ENCODE assay signal across 8 cellular contexts in the genomic region with DNA sequence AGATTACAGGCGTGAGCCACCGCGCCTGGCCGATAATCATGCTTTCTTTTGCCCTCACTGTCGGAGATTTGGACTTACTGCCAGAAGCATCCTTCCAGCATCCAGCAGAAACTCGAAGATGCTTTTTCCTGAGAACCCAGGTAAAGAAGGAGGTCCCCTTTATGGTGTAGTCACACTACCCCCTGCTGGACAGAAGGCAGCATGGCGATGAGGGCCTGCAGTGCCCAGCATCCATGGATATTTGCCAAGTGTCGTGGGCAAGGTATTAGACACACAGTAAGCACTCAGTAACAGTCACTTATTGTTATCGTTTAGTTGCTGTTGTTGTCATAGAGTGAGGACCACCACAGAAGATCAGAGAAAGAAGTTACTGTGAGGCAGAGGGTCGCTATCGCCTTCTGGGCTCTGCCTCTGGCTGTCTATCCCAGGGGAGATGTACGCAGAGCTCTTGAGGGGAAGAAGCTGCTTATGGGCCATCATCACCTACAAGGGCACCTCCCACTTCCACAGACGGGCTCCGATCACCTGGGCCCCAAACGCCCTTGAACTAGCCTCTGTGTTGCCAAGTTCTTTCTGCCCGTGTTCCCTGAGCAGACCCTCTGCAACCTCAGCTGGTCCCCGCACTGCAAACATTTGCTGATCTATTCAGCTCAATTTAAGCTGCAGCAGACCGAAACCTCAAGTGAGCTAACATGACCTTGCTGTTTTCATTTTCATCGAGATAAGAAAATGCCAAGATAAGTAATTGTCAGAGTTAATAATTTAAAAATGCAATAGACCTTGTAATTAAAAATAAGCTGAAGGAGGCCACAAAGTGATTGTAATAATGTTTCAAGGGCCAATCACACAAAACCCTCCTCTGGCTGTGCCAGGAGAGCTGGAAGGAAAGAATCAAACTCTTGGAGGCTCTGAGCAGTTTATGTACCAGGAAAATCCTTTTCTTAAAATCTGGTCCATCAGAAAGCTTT.
A peak's percentile ranks its signal among the peaks of the same experiment; 100 is the strongest.
DNase-seq lines count a peak whose midpoint lies in the region; ATAC-seq and TF ChIP-seq lines count a peak whose summit lies in the region.

No MANE protein-coding gene starts in this region.

- no peaks in the 10 kb centered on the region for H4K20me1 ChIP-seq in OCI-LY1 (ENCODE audit: insufficient read depth, low read length)

- H3F3A ChIP-seq in OCI-LY1 (ENCODE audit: insufficient read depth, low read length): no peaks in the 10 kb centered on the region

- no peak overlapping the region for H3K27ac ChIP-seq in OCI-LY1 (ENCODE audit: low read depth, low read length, poor library complexity, severe bottlenecking)

- no peaks in the 10 kb centered on the region for H3K9me2 ChIP-seq in OCI-LY1 (ENCODE audit: low read depth, low read length)

- no peaks in the 10 kb centered on the region for H3K27me3 ChIP-seq in OCI-LY1 (ENCODE audit: insufficient read depth, low read length)

- no peaks in the 10 kb centered on the region for H3K4me1 ChIP-seq in OCI-LY1 (ENCODE audit: insufficient read depth, low read length, severe bottlenecking)

- peak; percentile 74 for TF ChIP-seq CTCF in OCI-LY1 (IDR thresholded peaks at IDR 0.05; ENCODE audit: low read length)
- peak; percentile 72 for TF ChIP-seq CTCF in astrocyte of the cerebellum (IDR thresholded peaks at IDR 0.05; ENCODE audit: low read depth, low read length, missing control alignments)

- H3K4me2 ChIP-seq in OCI-LY1 (ENCODE audit: low read length): no peak overlapping the region

- DNase-seq in DMS53 (lab: John Stamatoyannopoulos, UW) (peak; percentile 88), astrocyte of the cerebellum (ENCODE audit: low read depth) (no peak), iPS-NIHi11 (ENCODE audit: low spot score) (peak; percentile 81), GF-D8 (lab: John Stamatoyannopoulos, UW) (no peak)
- DNase-seq in stimulated activated CD4-positive, alpha-beta T cell treated with anti-CD3 and anti-CD28 coated beads, Interleukin-2, amount 100 ng/mL, for 4 hours (ENCODE audit: low read depth): peak; percentile 11

- no peak overlapping the region for H3K9ac ChIP-seq in OCI-LY1 (ENCODE audit: low read length)

- H2AFZ ChIP-seq in OCI-LY1 (ENCODE audit: low read length): no peak overlapping the region

- ATAC-seq in HG03342 (IDR thresholded peaks at IDR 0.05; ENCODE audit: unreplicated experiment) (peak; percentile 46), GM18519 (IDR thresholded peaks at IDR 0.05; ENCODE audit: low FRiP score, unreplicated experiment) (no peak)

- no peaks in the 10 kb centered on the region for H3K79me2 ChIP-seq in OCI-LY1 (ENCODE audit: insufficient read depth, low read length)

- H3K4me3 ChIP-seq in OCI-LY1 (ENCODE audit: low read depth, low read length, poor library complexity, severe bottlenecking): no peak overlapping the region
- no peak overlapping the region for H3K4me3 ChIP-seq in astrocyte of the cerebellum (ENCODE audit: low read depth, low read length)

- H3K36me3 ChIP-seq in OCI-LY1 (ENCODE audit: insufficient read depth, low read length): no peaks in the 10 kb centered on the region

- in situ Hi-C loops in astrocyte of the cerebellum (cut with HindIII; ENCODE audit: low sequenced_read_pairs): loop anchor here (10.0 kb wide), 1 partner anchor 390 kb away; no protein-coding TSS in a partner anchor

- H3K9me3 ChIP-seq in OCI-LY1 (ENCODE audit: low read length): no peaks in the 10 kb centered on the region

Comparison
In these comparisons a context has a peak if more than half of its experiments do, and no peak if none do; other contexts are left out.
1. DNase-seq: peak in DMS53 (single experiment), iPS-NIHi11 (single experiment) and stimulated activated CD4-positive, alpha-beta T cell treated with anti-CD3 and anti-CD28 coated beads, Interleukin-2, amount 100 ng/mL, for 4 hours (single experiment); none in astrocyte of the cerebellum (single experiment) and GF-D8 (single experiment).